In genomic region chr19:35105047-35105410, GRCh38 we compare ENCODE assay signal across 20 cellular contexts. TPM values are rescaled to one million over a fixed set of nuclear protein-coding genes. Genes with fewer than 3 reads are reported as not detected.
"Had no signal": no experiment of that assay in that cellular context is flagged by ENCODE, and none has a peak within 500 bp of the region (broad histone marks: within the 10 kb centered on the region; RNA-seq: fewer than 3 reads in every experiment).

No MANE protein-coding gene starts in this region.

- H3K27me3 Mint-ChIP-seq: activated naive CD8-positive, alpha-beta T cell treated with anti-CD3 and anti-CD28 coated beads, Interleukin-2, amount 50 U/mL, for 24 hours; central memory CD8-positive, alpha-beta T cell; natural killer cell treated with Interleukin-12 subunit alpha and Interleukin-12 subunit beta and Interleukin-15 and Interleukin-18, amount 100 ng/mL, for 72 hours had no signal

- H3K4me3 Mint-ChIP-seq: activated CD4-positive, alpha-beta T cell treated with anti-CD3 and anti-CD28 coated beads, Interleukin-2, amount 10 ng/mL, durations not matched to agents 7 days and 5 days; activated naive CD4-positive, alpha-beta T cell treated with anti-CD3 and anti-CD28 coated beads, Interleukin-2, amount 10 ng/mL, durations not matched to agents 7 days and 5 days; activated naive CD8-positive, alpha-beta T cell treated with anti-CD3 and anti-CD28 coated beads, Interleukin-2, amount 50 U/mL, for 24 hours; activated T-cell treated with anti-CD3 and anti-CD28 coated beads, Interleukin-2, amount 50 U/mL, for 4 hours; central memory CD8-positive, alpha-beta T cell; mesothelial cell of epicardium; natural killer cell treated with Interleukin-12 subunit alpha and Interleukin-12 subunit beta and Interleukin-15 and Interleukin-18, amount 100 ng/mL, for 72 hours; stimulated activated naive B cell treated with anti-CD40 and anti-IgM and Interleukin-4, amounts not matched to agents 10 μg/mL and 1 μg/mL and 100 μg/mL, for 72 hours; T-helper 1 cell treated with Interleukin-12 subunit alpha and Interleukin-12 subunit beta and Interleukin-4 antibody, amounts not matched to agents 30 μg/mL and 1 μg/mL, for 36 hours had no signal

- H3K9me3 Mint-ChIP-seq: activated naive CD8-positive, alpha-beta T cell treated with anti-CD3 and anti-CD28 coated beads, Interleukin-2, amount 50 U/mL, for 24 hours; activated T-cell treated with anti-CD3 and anti-CD28 coated beads, Interleukin-2, amount 50 U/mL, for 4 hours; central memory CD8-positive, alpha-beta T cell; mesothelial cell of epicardium; natural killer cell treated with Interleukin-12 subunit alpha and Interleukin-12 subunit beta and Interleukin-15 and Interleukin-18, amount 100 ng/mL, for 72 hours had no signal

- H3K36me3 ChIP-seq: brain microvascular endothelial cell, left lung, tibial nerve, vagina had no signal

- H3K4me3 ChIP-seq: coronary artery, left lung, tibial nerve, vagina had no signal

- H3K9me3 ChIP-seq: left lung, tibial nerve, vagina had no signal

- H3K27ac Mint-ChIP-seq: activated CD4-positive, alpha-beta T cell treated with anti-CD3 and anti-CD28 coated beads, Interleukin-2, amount 10 ng/mL, durations not matched to agents 7 days and 5 days; activated naive CD4-positive, alpha-beta T cell treated with anti-CD3 and anti-CD28 coated beads, Interleukin-2, amount 10 ng/mL, durations not matched to agents 7 days and 5 days; activated naive CD8-positive, alpha-beta T cell treated with anti-CD3 and anti-CD28 coated beads, Interleukin-2, amount 50 U/mL, for 24 hours; mesothelial cell of epicardium; natural killer cell treated with Interleukin-12 subunit alpha and Interleukin-12 subunit beta and Interleukin-15 and Interleukin-18, amount 100 ng/mL, for 72 hours; stimulated activated naive B cell treated with anti-CD40 and anti-IgM and Interleukin-4, amounts not matched to agents 10 μg/mL and 1 μg/mL and 100 μg/mL, for 72 hours; T-helper 1 cell treated with Interleukin-12 subunit alpha and Interleukin-12 subunit beta and Interleukin-4 antibody, amounts not matched to agents 30 μg/mL and 1 μg/mL, for 36 hours had no signal

- H3K4me1 ChIP-seq: left lung, vagina had no signal

- H3K27ac ChIP-seq: brain microvascular endothelial cell, left lung, vagina had no signal

- H3K36me3 Mint-ChIP-seq: activated naive CD4-positive, alpha-beta T cell treated with anti-CD3 and anti-CD28 coated beads, Interleukin-2, amount 10 ng/mL, durations not matched to agents 7 days and 5 days; mesothelial cell of epicardium; natural killer cell treated with Interleukin-12 subunit alpha and Interleukin-12 subunit beta and Interleukin-15 and Interleukin-18, amount 100 ng/mL, for 72 hours had no signal

- DNase-seq: activated CD4-positive, alpha-beta T cell treated with anti-CD3 and anti-CD28 coated beads, Interleukin-2, amount 10 ng/mL, durations not matched to agents 7 days and 5 days; activated CD8-positive, alpha-beta memory T cell treated with anti-CD3 and anti-CD28 coated beads, Interleukin-2, amount 50 U/mL, for 4 hours; activated effector memory CD4-positive, alpha-beta T cell treated with Interleukin-2 at 50 U/mL for 16 hours; activated naive CD4-positive, alpha-beta T cell treated with anti-CD3 and anti-CD28 coated beads, Interleukin-2, amount 10 ng/mL, durations not matched to agents 7 days and 5 days; activated naive CD8-positive, alpha-beta T cell treated with anti-CD3 and anti-CD28 coated beads, Interleukin-2, amount 50 U/mL, for 24 hours; activated T-cell treated with anti-CD3 and anti-CD28 coated beads, Interleukin-2, amount 50 U/mL, for 4 hours; brain microvascular endothelial cell; kidney; left lung; stimulated activated naive B cell treated with anti-CD40 and anti-IgM and Interleukin-4, amounts not matched to agents 10 μg/mL and 1 μg/mL and 100 μg/mL, for 72 hours had no signal

- ATAC-seq: activated naive CD8-positive, alpha-beta T cell treated with anti-CD3 and anti-CD28 coated beads, Interleukin-2, amount 50 U/mL, for 24 hours; left lung had no signal

- H3K27me3 ChIP-seq: brain microvascular endothelial cell, tibial nerve, vagina had no signal

- H3K4me1 Mint-ChIP-seq: activated CD4-positive, alpha-beta T cell treated with anti-CD3 and anti-CD28 coated beads, Interleukin-2, amount 10 ng/mL, durations not matched to agents 7 days and 5 days; activated naive CD4-positive, alpha-beta T cell treated with anti-CD3 and anti-CD28 coated beads, Interleukin-2, amount 10 ng/mL, durations not matched to agents 7 days and 5 days; central memory CD8-positive, alpha-beta T cell; mesothelial cell of epicardium; stimulated activated naive B cell treated with anti-CD40 and anti-IgM and Interleukin-4, amounts not matched to agents 10 μg/mL and 1 μg/mL and 100 μg/mL, for 72 hours had no signal

RNA-seq across cellular contexts. Expression of gene FXYD3, which starts 10.6 kb away (rescaled TPM):
- total RNA-seq: activated CD4-positive, alpha-beta T cell treated with anti-CD3 and anti-CD28 coated beads, Interleukin-2, amount 10 ng/mL, durations not matched to agents 7 days and 5 days; frontal cortex; lung microvascular endothelial cell; natural killer cell treated with Interleukin-12 subunit alpha and Interleukin-12 subunit beta and Interleukin-15 and Interleukin-18, amount 100 ng/mL, for 72 hours; renal cortical epithelial cell had no signal

RNA-seq across cellular contexts. Expression of gene LGI4, which starts 29.8 kb away (rescaled TPM):
- total RNA-seq: lung microvascular endothelial cell; natural killer cell treated with Interleukin-12 subunit alpha and Interleukin-12 subunit beta and Interleukin-15 and Interleukin-18, amount 100 ng/mL, for 72 hours; renal cortical epithelial cell had no signal

RNA-seq across cellular contexts. Expression of gene FXYD1, which starts 33.6 kb away (rescaled TPM):
- total RNA-seq: frontal cortex; lung microvascular endothelial cell; natural killer cell treated with Interleukin-12 subunit alpha and Interleukin-12 subunit beta and Interleukin-15 and Interleukin-18, amount 100 ng/mL, for 72 hours; renal cortical epithelial cell had no signal

RNA-seq across cellular contexts. Expression of gene FXYD7, which starts 38.0 kb away (rescaled TPM):
- total RNA-seq: left lung; lung microvascular endothelial cell; natural killer cell treated with Interleukin-12 subunit alpha and Interleukin-12 subunit beta and Interleukin-15 and Interleukin-18, amount 100 ng/mL, for 72 hours; renal cortical epithelial cell had no signal

RNA-seq across cellular contexts. Expression of gene FXYD5, which starts 49.5 kb away (rescaled TPM):
- total RNA-seq: frontal cortex had no signal
